In the genomic region with DNA sequence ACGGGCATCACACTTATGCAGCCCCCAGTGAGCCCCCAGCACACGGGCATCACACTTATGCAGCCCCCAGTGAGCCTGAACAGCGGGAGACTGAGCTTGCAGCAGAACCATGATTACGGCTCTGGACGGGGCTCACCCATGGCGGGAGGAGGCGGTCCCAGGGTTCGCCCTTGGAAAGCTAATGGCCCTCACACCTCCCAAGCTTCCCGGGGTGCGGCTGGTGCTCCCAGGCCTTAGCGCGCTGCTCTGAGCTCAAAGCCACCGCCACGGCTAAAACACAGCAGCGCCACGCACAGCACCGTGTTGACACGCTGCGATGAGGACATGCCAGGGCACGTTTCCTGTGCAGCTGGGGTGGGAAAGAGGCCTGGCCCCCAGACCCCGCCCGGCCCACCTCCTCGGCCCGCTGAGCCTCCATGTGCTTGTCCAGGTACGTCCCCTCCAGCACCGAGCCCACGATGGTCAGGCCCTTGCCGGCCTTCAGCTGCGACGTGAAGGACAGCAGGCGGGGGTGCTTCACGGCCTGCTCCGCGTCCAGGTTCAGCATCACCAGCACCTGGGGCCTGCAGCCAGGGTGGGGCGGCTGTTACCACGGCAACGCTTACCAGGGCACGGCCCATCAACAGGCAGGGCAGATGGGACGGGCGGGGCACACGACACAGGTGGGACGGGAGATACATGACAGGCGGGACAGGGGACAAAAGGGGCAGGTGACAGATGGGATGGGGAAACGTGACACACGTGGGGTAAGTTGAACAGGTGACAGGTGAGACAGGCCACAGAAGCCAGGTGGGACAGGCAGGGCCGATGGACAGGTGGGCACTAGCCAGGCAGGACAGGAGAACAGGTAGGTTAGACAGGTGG, we compare ENCODE assay signal across 24 cellular contexts. TPM values are rescaled to one million over a fixed set of nuclear protein-coding genes. Genes with fewer than 3 reads are reported as not detected.
DNase-seq lines count a peak whose midpoint lies in the region; ATAC-seq, FAIRE-seq and TF ChIP-seq lines count a peak whose summit lies in the region.
"Had no signal": no experiment of that assay in that cellular context is flagged by ENCODE, and none has a peak within 500 bp of the region (broad histone marks: within the 10 kb centered on the region; RNA-seq: fewer than 3 reads in every experiment).

No MANE protein-coding gene starts in this region.

- H3K23me2 ChIP-seq in H1 (ENCODE audit: low read depth, low read length), result no peaks in the 10 kb centered on the region

- DNase-seq in HepG2 (ENCODE audit: low spot score) (no peak), right lobe of liver (no peak), NCI-H69 (lab: John Stamatoyannopoulos, UW) (peak; percentile 17), H1 (ENCODE audit: low read depth in 1 of 2, low spot score in 2 of 2) (no peak), medulla oblongata (ENCODE audit: extremely low spot score) (no peak), head of caudate nucleus (no peak), GM03348 (ENCODE audit: low spot score) (no peak)
- no peak for DNase-seq in stimulated activated effector memory CD8-positive, alpha-beta T cell treated with anti-CD3 and anti-CD28 coated beads, Interleukin-12 subunit alpha, Interleukin-12 subunit beta, amount 100 ng/mL, for 72 hours (ENCODE audit: low spot score in 2 of 2)
- DNase-seq: activated CD4-positive, CD25-positive, alpha-beta regulatory T cell; CD8-positive, alpha-beta memory T cell; cortex of kidney; DND-41; HCEC 1CT; heart left ventricle; left ventricle myocardium inferior; MG63; NCI-H1694; stimulated activated CD4-positive, alpha-beta T cell treated with anti-CD3 and anti-CD28 coated beads, Interleukin-4, amount 100 ng/mL, for 24 hours; T-helper 9 cell had no signal

- H3K79me1 ChIP-seq in H1 (ENCODE audit: low read depth, low read length), result peaks cover 5% of the 10 kb centered on the region

- no peak overlapping the region for H3K56ac ChIP-seq in H1 (replicated peaks; ENCODE audit: insufficient read length, low read depth, low read length)

- ATAC-seq in HepG2, result no peak; the same call in 2 of the 3 replicates
- no peak for ATAC-seq in right lobe of liver
- no peak for ATAC-seq in stimulated activated effector memory CD8-positive, alpha-beta T cell treated with anti-CD3 and anti-CD28 coated beads, Interleukin-12 subunit alpha, Interleukin-12 subunit beta, amount 100 ng/mL, for 72 hours

- H3K9me3 Mint-ChIP-seq in stimulated activated effector memory CD8-positive, alpha-beta T cell treated with anti-CD3 and anti-CD28 coated beads, Interleukin-12 subunit alpha, Interleukin-12 subunit beta, amount 100 ng/mL, for 72 hours, result no peaks in the 10 kb centered on the region
- H3K9me3 Mint-ChIP-seq: CD8-positive, alpha-beta memory T cell; IgD-negative memory B cell; neural crest cell had no signal

- intact Hi-C loops in HepG2 (cut with micrococcal nuclease; ENCODE audit: unreplicated experiment) (no loop called here), right lobe of liver (cut with DNase I) (no loop called here), head of caudate nucleus (cut with DNase I) (no loop called here)

- POLR2A ChIA-PET in HepG2 (lab: Yijun Ruan, JAX) (no interaction called here), H1 (lab: Charles Lee; ENCODE audit: partially characterized antibody) (interaction anchor here (0.8 kb wide), 1 partner anchor 86 kb away, joined by 4 read pairs; no protein-coding TSS in a partner anchor)

- no peak overlapping the region for H2BK120ac ChIP-seq in H1 (replicated peaks; ENCODE audit: low read depth, low read length)

- in situ Hi-C loops in HepG2 (cut with HindIII; ENCODE audit: extremely low pct_ligation_motif_present, low pct_unique_long_range_greater_than_20kb), result no loop called here

- FAIRE-seq in HepG2 (lab: Jason Lieb, UNC) (no peak), H1 (lab: Jason Lieb, UNC) (no peak)
- FAIRE-seq: RCC 7860 had no signal

- H3K9ac ChIP-seq in HepG2 (ENCODE audit: insufficient read depth, low read depth, low read length), result no peak overlapping the region
- no peak overlapping the region for H3K9ac ChIP-seq in H1 (replicated peaks in 1 of 4; ENCODE audit: extremely low read depth in 1 of 4, low read depth in 3 of 4, low read length in 3 of 4)

- H3K79me2 ChIP-seq in HepG2 (ENCODE audit: insufficient read depth, low read length), result no peaks in the 10 kb centered on the region
- peaks cover 0 to 6% of the 10 kb centered on the region in 2 experiments; a peak in 1 of 4 replicates for H3K79me2 ChIP-seq in H1 (ENCODE audit: control insufficient read depth in 1 of 2, insufficient read depth in 2 of 2, low read length in 2 of 2)

- H2BK20ac ChIP-seq in H1 (ENCODE audit: low read length), result no peak overlapping the region

- WGBS in HepG2 (ENCODE audit: low lambda C conversion rate), result over 99% methylated on average over 16 of the region's 46 CpGs
- 92% methylated on average over 5 of the region's 46 CpGs for WGBS in right lobe of liver (ENCODE audit: insufficient coverage, low coverage, low lambda C conversion rate, missing lambda C conversion rate)
- 93% methylated on average over 40 of the region's 46 CpGs; no CpG with 5 or more reads in 1 of the 2 experiments for WGBS in H1 (ENCODE audit: extremely low coverage in 1 of 2, insufficient coverage in 1 of 2, insufficient read length in 1 of 2, insufficient replicate concordance in 2 of 2, low coverage in 1 of 2, low lambda C conversion rate in 2 of 2, missing lambda C conversion rate in 1 of 2), 2 experiments

- no peak overlapping the region for H3K4me2 ChIP-seq in HepG2 (ENCODE audit: low read depth, low read length)
- no peak overlapping the region for H3K4me2 ChIP-seq in H1 (ENCODE audit: insufficient read depth in 1 of 2, low read depth in 2 of 2, low read length in 2 of 2)
- H3K4me2 ChIP-seq: smooth muscle cell had no signal

- H3K23ac ChIP-seq in H1 (ENCODE audit: insufficient read length), result no peak overlapping the region

- no peak overlapping the region for H3K4me3 Mint-ChIP-seq in stimulated activated effector memory CD8-positive, alpha-beta T cell treated with anti-CD3 and anti-CD28 coated beads, Interleukin-12 subunit alpha, Interleukin-12 subunit beta, amount 100 ng/mL, for 72 hours
- H3K4me3 Mint-ChIP-seq: CD8-positive, alpha-beta memory T cell; IgD-negative memory B cell; neural crest cell had no signal

- peak overlapping the region; percentile 73 for H4K91ac ChIP-seq in H1 (replicated peaks; ENCODE audit: insufficient read length, low read length)

- no TSS peak for BruUV-seq in HepG2 (replicated peaks; lab: Mats Ljungman, UMichigan)

- no peaks in the 10 kb centered on the region for H3K36me3 Mint-ChIP-seq in stimulated activated effector memory CD8-positive, alpha-beta T cell treated with anti-CD3 and anti-CD28 coated beads, Interleukin-12 subunit alpha, Interleukin-12 subunit beta, amount 100 ng/mL, for 72 hours

- H2AFZ ChIP-seq in HepG2 (ENCODE audit: low read length), result no peak overlapping the region
- H2AFZ ChIP-seq in H1 (ENCODE audit: low read length), result no peak overlapping the region

- peak overlapping the region; percentile 19; the same call in 1 of the 2 replicates for H3K18ac ChIP-seq in H1 (ENCODE audit: extremely low read depth, low read length)

- H3K4ac ChIP-seq in H1 (replicated peaks; ENCODE audit: insufficient read length, low read depth, low read length), result peak overlapping the region; percentile 38

- peak overlapping the region; percentile 10 for H4K5ac ChIP-seq in H1 (ENCODE audit: insufficient read length, low read depth, low read length)

- no peak overlapping the region for H2AK5ac ChIP-seq in H1 (ENCODE audit: low read depth, low read length)

- TF ChIP-seq EP300 in HepG2 (IDR thresholded peaks at IDR 0.05; ENCODE audit: low read depth in 2 of 2, low read length in 2 of 2) (no peak), HepG2 (CRISPR knock-in tag; IDR thresholded peaks at IDR 0.05; ENCODE audit: borderline replicate concordance) (no peak), H1 (IDR thresholded peaks at IDR 0.05; ENCODE audit: borderline replicate concordance in 1 of 2, low read depth in 2 of 2, low read length in 2 of 2) (no peak)

- TF ChIP-seq POLR2A in HepG2 (IDR thresholded peaks at IDR 0.05; ENCODE audit: insufficient read depth in 1 of 2, low read depth in 2 of 2, low read length in 2 of 2), result no peak
- TF ChIP-seq POLR2A in right lobe of liver (IDR thresholded peaks at IDR 0.05), result no peak
- no peak for TF ChIP-seq POLR2A in H1 (IDR thresholded peaks at IDR 0.05; ENCODE audit: control extremely low read depth in 1 of 2, low read depth in 2 of 2, low read length in 2 of 2)

- H3K4me3 ChIP-seq in HepG2 (replicated peaks in 1 of 3; ENCODE audit: insufficient read depth in 1 of 3, low read depth in 2 of 3, low read length in 3 of 3), result no peak overlapping the region
- H3K4me3 ChIP-seq in right lobe of liver, result no peak overlapping the region
- H3K4me3 ChIP-seq in H1 (ENCODE audit: extremely low read depth in 1 of 4, insufficient read depth in 2 of 4, low read depth in 3 of 4, low read length in 4 of 4), result no peak overlapping the region
- H3K4me3 ChIP-seq: heart left ventricle, left ventricle myocardium inferior, MG63, smooth muscle cell, upper lobe of left lung had no signal

- H3K36me3 ChIP-seq in HepG2 (replicated peaks in 1 of 2; ENCODE audit: control insufficient read depth in 1 of 2, insufficient read depth in 2 of 2, low read length in 2 of 2) (peaks cover 19 to 43% of the 10 kb centered on the region in 2 experiments; a peak in 4 of 5 replicates), right lobe of liver (peaks cover 0 to 65% (median 33%) of the 10 kb centered on the region in 4 donors), H1 (ENCODE audit: control insufficient read depth in 2 of 4, insufficient read depth in 4 of 4, low read length in 3 of 4) (peaks cover 3 to 33% (median 10%) of the 10 kb centered on the region in 4 experiments; a peak in 5 of 8 replicates)

- no peak overlapping the region for H2BK15ac ChIP-seq in H1 (ENCODE audit: low read length)

- H2BK5ac ChIP-seq in H1 (ENCODE audit: low read depth, low read length), result peak overlapping the region; percentile 46; the same call in 1 of the 2 replicates

- peak overlapping the region; percentile 53 for H3K27ac Mint-ChIP-seq in stimulated activated effector memory CD8-positive, alpha-beta T cell treated with anti-CD3 and anti-CD28 coated beads, Interleukin-12 subunit alpha, Interleukin-12 subunit beta, amount 100 ng/mL, for 72 hours
- H3K27ac Mint-ChIP-seq: IgD-negative memory B cell had no signal

- H3K27ac ChIP-seq in HepG2 (ENCODE audit: extremely low read length, insufficient read depth, low read length) (no peak overlapping the region), right lobe of liver (no peak overlapping the region), H1 (ENCODE audit: low read depth, low read length) (peak overlapping the region; percentile 42; the same call in 1 of the 2 replicates)
- H3K27ac ChIP-seq: heart left ventricle, left ventricle myocardium inferior, upper lobe of left lung had no signal

- H4K8ac ChIP-seq in H1 (ENCODE audit: extremely low read depth, insufficient read depth, low read length), result no peak overlapping the region; the same call in 1 of the 2 replicates

- TF ChIP-seq CTCF in HepG2 (CRISPR knock-in tag; IDR thresholded peaks at IDR 0.05) (no peak), right lobe of liver (IDR thresholded peaks at IDR 0.05) (no peak), H1 (IDR thresholded peaks at IDR 0.05; ENCODE audit: control extremely low read depth in 1 of 3, insufficient read depth in 1 of 3, low read depth in 1 of 3, low read length in 3 of 3) (no peak)

- no peaks in the 10 kb centered on the region for H3K4me1 Mint-ChIP-seq in stimulated activated effector memory CD8-positive, alpha-beta T cell treated with anti-CD3 and anti-CD28 coated beads, Interleukin-12 subunit alpha, Interleukin-12 subunit beta, amount 100 ng/mL, for 72 hours
- H3K4me1 Mint-ChIP-seq: CD8-positive, alpha-beta memory T cell; IgD-negative memory B cell; neural crest cell had no signal

- no peaks in the 10 kb centered on the region for H3K9me3 ChIP-seq in HepG2 (ENCODE audit: low read length)
- no peaks in the 10 kb centered on the region for H3K9me3 ChIP-seq in right lobe of liver
- H3K9me3 ChIP-seq in H1 (ENCODE audit: insufficient read depth in 2 of 2, low read depth in 1 of 2, low read length in 1 of 2), result no peaks in the 10 kb centered on the region
- H3K9me3 ChIP-seq: heart left ventricle, left ventricle myocardium inferior, MG63, upper lobe of left lung had no signal

- 0 out of 2 replicates have a peak overlapping the region, but pooled peaks have one; percentile 50 for H2BK12ac ChIP-seq in H1 (ENCODE audit: low read depth, low read length)

- H3K4me1 ChIP-seq in HepG2 (ENCODE audit: insufficient read depth, low read length) (no peaks in the 10 kb centered on the region), right lobe of liver (no peaks in the 10 kb centered on the region), H1 (replicated peaks in 1 of 4; ENCODE audit: control insufficient read depth in 3 of 4, insufficient read depth in 4 of 4, low read length in 3 of 4) (no peaks in the 10 kb centered on the region; a peak in 3 of 7 replicates)
- H3K4me1 ChIP-seq: upper lobe of left lung had no signal

- H4K20me1 ChIP-seq in HepG2 (ENCODE audit: insufficient read depth, low read length) (no peaks in the 10 kb centered on the region), H1 (replicated peaks in 1 of 2; ENCODE audit: control insufficient read depth in 1 of 2, insufficient read depth in 2 of 2, low read length in 2 of 2) (peaks cover 3 to 13% of the 10 kb centered on the region in 2 experiments)

- CTCF ChIA-PET in HepG2 (lab: Yijun Ruan, JAX; ENCODE audit: low intra/inter-chr PET ratio, low total read pairs) (no interaction called here), H1 (lab: Charles Lee; ENCODE audit: partially characterized antibody) (interaction anchor here (1.1 kb wide), 1 partner anchor 94 kb away, joined by 7 read pairs; no protein-coding TSS in a partner anchor)

- no peak for TF ChIP-seq RAD21 in HepG2 (CRISPR knock-in tag; IDR thresholded peaks at IDR 0.05)
- no peak for TF ChIP-seq RAD21 in H1 (IDR thresholded peaks at IDR 0.05 in 1 of 2, conservative IDR thresholded peaks at IDR 0.05 in 1 of 2; ENCODE audit: low read depth in 2 of 2, low read length in 2 of 2)

- no peak overlapping the region for H3K14ac ChIP-seq in H1 (ENCODE audit: insufficient read length)

- H3K27me3 ChIP-seq in HepG2 (ENCODE audit: control insufficient read depth in 1 of 2, insufficient read depth in 2 of 2, low read length in 2 of 2), result no peaks in the 10 kb centered on the region
- no peaks in the 10 kb centered on the region for H3K27me3 ChIP-seq in right lobe of liver
- no peaks in the 10 kb centered on the region for H3K27me3 ChIP-seq in H1 (replicated peaks in 1 of 4; ENCODE audit: control insufficient read depth in 3 of 4, extremely low read depth in 1 of 4, insufficient read depth in 3 of 4, low read length in 3 of 4)
- H3K27me3 ChIP-seq: heart left ventricle, MG63, upper lobe of left lung had no signal

RNA-seq across cellular contexts. Expression of a gene that starts 38.4 kb away (rescaled TPM):
- total RNA-seq in HepG2 (2016; rRNA removed; fragmentation: Illumina TruSeq; extraction: Trizol) (7.4 and 14.0 TPM in 2 replicates), right lobe of liver (10 to 100 TPM; 38.9 to 65.2 (median 53.3) TPM)
- 9.5 and 12.5 TPM in 2 replicates for total RNA-seq in HepG2 (2016; cell fraction: cytosol; rRNA removed; fragmentation: Illumina TruSeq; extraction: Trizol; ENCODE audit: low read depth)
- total RNA-seq in HepG2 (2016; cell fraction: insoluble cytoplasmic fraction; rRNA removed; fragmentation: Illumina TruSeq; extraction: Trizol), result 5.2 and 15.7 TPM in 2 replicates
- 6.9 and 7.7 TPM in 2 replicates for total RNA-seq in HepG2 (2016; cell fraction: membrane; rRNA removed; fragmentation: Illumina TruSeq; extraction: Trizol)
- total RNA-seq in HepG2 (2016; cell fraction: nucleus; rRNA removed; fragmentation: Illumina TruSeq; extraction: Trizol), result 21.8 and 25.8 TPM in 2 replicates
- polyA plus RNA-seq in HepG2 (2011; rRNA removed) (18.5 and 25.6 TPM in 2 replicates), H1 (2011; rRNA removed) (23.5 and 37.5 TPM in 2 replicates)
- 11.8 and 15.1 TPM in 2 replicates for polyA plus RNA-seq in HepG2 (2011; cell fraction: cytosol; rRNA removed)
- 164 and 213 TPM in 2 replicates for polyA plus RNA-seq in HepG2 (2011; cell fraction: nucleus; rRNA removed)
- polyA plus RNA-seq in HepG2 (2012), result 28.2 and 30.9 TPM in 2 replicates
- polyA plus RNA-seq in HepG2 (2016; cell fraction: cytosol; fragmentation: Illumina TruSeq; extraction: Trizol; ENCODE audit: low read depth), result 1.4 and 1.6 TPM in 2 replicates
- 6.3 and 7.6 TPM in 2 replicates for polyA plus RNA-seq in HepG2 (2016; cell fraction: insoluble cytoplasmic fraction; fragmentation: Illumina TruSeq; extraction: Trizol; ENCODE audit: low read depth)
- polyA plus RNA-seq in HepG2 (2016; cell fraction: membrane; fragmentation: Illumina TruSeq; extraction: Trizol; ENCODE audit: low read depth), result 3.2 and 3.7 TPM in 2 replicates
- polyA plus RNA-seq in HepG2 (2016; cell fraction: nucleus; fragmentation: Illumina TruSeq; extraction: Trizol; ENCODE audit: insufficient read depth, low read depth), result 88.5 and 93.5 TPM in 2 replicates
- polyA minus RNA-seq in HepG2 (2011; rRNA and poly(A)+ RNA removed; ENCODE audit: low replicate concordance), result 6.3 and 47.1 TPM in 2 replicates
- 14.7 and 16.2 TPM in 2 replicates for polyA minus RNA-seq in HepG2 (2011; cell fraction: cytosol; rRNA and poly(A)+ RNA removed)
- 40.3 and 44.4 TPM in 2 replicates for polyA minus RNA-seq in HepG2 (2011; cell fraction: nucleus; rRNA and poly(A)+ RNA removed)
- total RNA-seq in H1 (2021; fragmentation: NEBNext Ultra II Directional; extraction: Animal tissue kit (Norgen Biotek cat#: 25700)), result 38.6 and 39.7 TPM in 2 replicates
- 26.4 TPM for polyA plus RNA-seq in H1 (2011; cell fraction: cytosol; rRNA removed)
- 181 TPM for polyA plus RNA-seq in H1 (2011; cell fraction: nucleus; rRNA removed)
- polyA plus RNA-seq in H1 (2012, experiment 1 of 2), result 27.4 to 47.0 TPM (median 38.9 TPM) in 4 replicates
- polyA plus RNA-seq in H1 (2012, experiment 2 of 2), result 19.5 TPM
- 27.2 TPM for polyA plus RNA-seq in H1 (2013, experiment 1 of 2)
- 24.9 TPM for polyA plus RNA-seq in H1 (2013, experiment 2 of 2)
- 23.8 and 28.1 TPM in 2 replicates for polyA minus RNA-seq in H1 (2011; rRNA and poly(A)+ RNA removed)
- 33.8 TPM for polyA minus RNA-seq in H1 (2011; cell fraction: cytosol; rRNA and poly(A)+ RNA removed)
- polyA minus RNA-seq in H1 (2011; cell fraction: nucleus; rRNA and poly(A)+ RNA removed), result 44.5 TPM
